ENCODE assay signal across 8 cellular contexts in the genomic region with DNA sequence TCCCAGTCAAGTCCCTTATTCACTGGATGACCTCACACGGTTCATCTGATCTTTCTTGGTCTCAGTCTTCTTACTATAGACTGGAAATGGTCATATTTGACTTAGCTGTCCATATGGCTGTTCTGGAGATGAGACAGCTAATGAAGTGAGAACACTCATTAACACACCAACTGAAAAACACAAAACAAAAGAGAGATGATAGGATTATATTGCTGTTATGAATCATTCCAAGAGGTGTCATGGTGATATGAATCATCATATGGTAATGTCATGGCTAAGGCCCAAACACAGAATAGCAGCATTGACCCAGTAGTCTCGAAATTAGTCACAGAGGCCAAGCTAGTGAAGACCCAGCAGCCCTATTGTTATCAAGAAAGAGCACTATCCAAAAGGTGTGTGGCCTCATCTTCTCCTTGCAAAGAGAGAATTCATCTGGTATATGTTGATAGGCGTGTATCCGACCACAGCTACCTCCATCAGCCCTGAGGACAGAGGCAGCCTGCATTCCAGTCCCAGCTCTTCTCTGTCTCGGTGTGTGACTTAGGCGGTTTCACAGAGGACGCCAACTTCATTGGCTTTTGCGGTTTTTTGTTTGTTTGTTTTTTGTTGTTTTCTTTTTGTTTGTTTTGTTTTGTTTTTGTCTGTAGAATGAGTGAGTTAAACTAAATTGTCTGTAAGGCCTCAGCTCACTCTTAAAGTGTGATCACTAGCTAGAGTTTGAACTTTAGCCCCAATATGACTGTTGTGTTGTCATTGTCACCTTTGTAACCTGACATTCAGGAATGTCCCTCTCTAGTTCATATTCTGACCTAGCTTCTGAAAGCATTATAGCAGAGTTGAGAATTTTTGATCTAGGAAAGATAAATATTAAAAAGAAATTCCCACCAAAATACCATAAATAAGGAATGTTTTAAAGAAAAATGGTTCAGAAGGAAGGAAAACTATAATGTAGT.
A peak's percentile ranks its signal among the peaks of the same experiment; 100 is the strongest.
DNase-seq lines count a peak whose midpoint lies in the region; ATAC-seq and TF ChIP-seq lines count a peak whose summit lies in the region.

No MANE protein-coding gene starts in this region.

- H3K4me3 Mint-ChIP-seq in activated T-helper 17 cell treated with anti-CD3 and anti-CD28 coated beads, Interleukin-2, amount 50 U/mL, for 72 hours = peak overlapping the region; percentile 79

- no peak overlapping the region for H3K27ac ChIP-seq in tibial artery

- TF ChIP-seq CTCF in tibial artery (IDR thresholded peaks at IDR 0.05) = no peak

- H3K4me1 Mint-ChIP-seq in activated T-helper 17 cell treated with anti-CD3 and anti-CD28 coated beads, Interleukin-2, amount 50 U/mL, for 72 hours = peaks cover 13% of the 10 kb centered on the region

- H3K36me3 Mint-ChIP-seq in activated T-helper 17 cell treated with anti-CD3 and anti-CD28 coated beads, Interleukin-2, amount 50 U/mL, for 72 hours (ENCODE audit: low read depth) = peaks cover 10% of the 10 kb centered on the region

- H3K27me3 Mint-ChIP-seq in activated T-helper 17 cell treated with anti-CD3 and anti-CD28 coated beads, Interleukin-2, amount 50 U/mL, for 72 hours = peaks cover 3% of the 10 kb centered on the region

- intact Hi-C loops in tibial artery (cut with DNase I; ENCODE audit: low total_unique reads) = no loop called here

- H3K4me1 ChIP-seq in tibial artery = no peaks in the 10 kb centered on the region

- no peak overlapping the region for H3K4me3 ChIP-seq in tibial artery

- peak overlapping the region; percentile 99 for H3K27ac Mint-ChIP-seq in activated T-helper 17 cell treated with anti-CD3 and anti-CD28 coated beads, Interleukin-2, amount 50 U/mL, for 72 hours

- no peaks in the 10 kb centered on the region for H3K9me3 ChIP-seq in tibial artery

- H3K27me3 ChIP-seq in tibial artery = no peaks in the 10 kb centered on the region

- H3K36me3 ChIP-seq in tibial artery = no peaks in the 10 kb centered on the region

- ATAC-seq in GM21447 (IDR thresholded peaks at IDR 0.05; ENCODE audit: unreplicated experiment) = peak; percentile 98
- ATAC-seq in activated T-helper 17 cell treated with anti-CD3 and anti-CD28 coated beads, Interleukin-2, amount 50 U/mL, for 72 hours (replicated peaks) = peak; percentile 92

- H3K9me3 Mint-ChIP-seq in activated T-helper 17 cell treated with anti-CD3 and anti-CD28 coated beads, Interleukin-2, amount 50 U/mL, for 72 hours = no peaks in the 10 kb centered on the region

- DNase-seq in DMS53 treated with DMSO at 0.1 percent for 48 hours (lab: John Stamatoyannopoulos, UW; ENCODE audit: unreplicated experiment) = peak; percentile 57
- DNase-seq in HPDE6-E6E7 (ENCODE audit: extremely low spot score) = peak; percentile 93
- peak; percentile 92 for DNase-seq in kidney glomerular epithelial cell (lab: John Stamatoyannopoulos, UW)
- no peak for DNase-seq in ureter (ENCODE audit: low spot score)
- no peak for DNase-seq in tibial artery
- DNase-seq in GDM1 (lab: John Stamatoyannopoulos, UW) = no peak

Comparison
In these comparisons a context has a peak if more than half of its experiments do, and no peak if none do; other contexts are left out.
1. DNase-seq: peak in DMS53 treated with DMSO at 0.1 percent for 48 hours (single experiment), HPDE6-E6E7 (single experiment) and kidney glomerular epithelial cell (single experiment); none in ureter (single experiment), tibial artery (0 of 2) and GDM1 (single experiment).